ENCODE assay signal across 1 cellular context in genomic region chr10:43857206-43857952, GRCh38.
TF ChIP-seq lines count a peak whose summit lies in the region.

No MANE protein-coding gene starts in this region.

TF ChIP-seq in IMR-90, 13 proteins besides CTCF, POLR2A, EP300 and RAD21:
- no peak for TF ChIP-seq MAZ (IDR thresholded peaks at IDR 0.05; ENCODE audit: borderline replicate concordance, low read depth, low read length)
- 0 out of 2 replicates have a peak, but pooled peaks have one; percentile 22 for TF ChIP-seq SMC3 (IDR thresholded peaks at IDR 0.05; ENCODE audit: low read depth, low read length)
- peak; percentile 88 for TF ChIP-seq FOS (IDR thresholded peaks at IDR 0.05; ENCODE audit: low read depth, low read length)
- no peak for TF ChIP-seq ELK1 (IDR thresholded peaks at IDR 0.05; ENCODE audit: borderline replicate concordance, low read depth, low read length)
- TF ChIP-seq CHD1 (IDR thresholded peaks at IDR 0.05; ENCODE audit: low read depth, low read length): no peak
- peak; percentile 96 for TF ChIP-seq RCOR1 (IDR thresholded peaks at IDR 0.05; ENCODE audit: insufficient replicate concordance, low read length)
- TF ChIP-seq CEBPB (IDR thresholded peaks at IDR 0.05; ENCODE audit: low read depth, low read length): peak; percentile 40; the same call in 1 of the 2 replicates
- no peak for TF ChIP-seq RFX5 (IDR thresholded peaks at IDR 0.05; ENCODE audit: low read depth, low read length)
- TF ChIP-seq NFE2L2 (IDR thresholded peaks at IDR 0.05; ENCODE audit: low read depth, low read length): no peak
- peak; percentile 77 for TF ChIP-seq BHLHE40 (IDR thresholded peaks at IDR 0.05; ENCODE audit: low read depth, low read length)
- TF ChIP-seq MAFK (IDR thresholded peaks at IDR 0.05; ENCODE audit: low read depth, low read length): peak; percentile 49; the same call in 1 of the 2 replicates
